Comparison of ENCODE assay signal across 19 cellular contexts in genomic region chr14:35042632-35043031, GRCh38.
"Had no signal": no experiment of that assay in that cellular context is flagged by ENCODE, and none has a peak within 500 bp of the region (broad histone marks: within the 10 kb centered on the region; RNA-seq: fewer than 3 reads in every experiment).

No MANE protein-coding gene starts in this region.

- FAIRE-seq: astrocyte, bronchial epithelial cell, endothelial cell of umbilical vein, pancreas had no signal

- DNase-seq: activated CD4-positive, alpha-beta T cell treated with anti-CD3 and anti-CD28 coated beads, Interleukin-2, amount 10 ng/mL, durations not matched to agents 24 days and 14 days; activated CD8-positive, alpha-beta T cell treated with anti-CD3 and anti-CD28 coated beads for 36 hours; activated naive CD4-positive, alpha-beta T cell treated with anti-CD3 and anti-CD28 coated beads for 36 hours; activated T-cell treated with anti-CD3 and anti-CD28 coated beads, Interleukin-2, amount 50 U/mL, for 4 hours; adrenal gland; effector CD8-positive, alpha-beta T cell; esophagus squamous epithelium; heart right ventricle; left ventricle myocardium superior; mesenchymal stem cell; pancreas; sigmoid colon; spleen; stimulated activated naive B cell treated with anti-CD40 and anti-IgM and Interleukin-4, amounts not matched to agents 10 μg/mL and 1 μg/mL and 100 μg/mL, for 72 hours; T-helper 1 cell; thyroid gland had no signal

- H3K36me3 ChIP-seq: adrenal gland, esophagus squamous epithelium, heart right ventricle, pancreas, sigmoid colon, spleen, thyroid gland had no signal

- H3K27me3 Mint-ChIP-seq: activated CD4-positive, alpha-beta T cell treated with anti-CD3 and anti-CD28 coated beads, Interleukin-2, amount 10 ng/mL, durations not matched to agents 24 days and 14 days; activated CD8-positive, alpha-beta T cell treated with anti-CD3 and anti-CD28 coated beads for 36 hours; stimulated activated naive B cell treated with anti-CD40 and anti-IgM and Interleukin-4, amounts not matched to agents 10 μg/mL and 1 μg/mL and 100 μg/mL, for 72 hours had no signal

- H3K27ac Mint-ChIP-seq: activated CD4-positive, alpha-beta T cell treated with anti-CD3 and anti-CD28 coated beads, Interleukin-2, amount 10 ng/mL, durations not matched to agents 24 days and 14 days; activated CD8-positive, alpha-beta T cell treated with anti-CD3 and anti-CD28 coated beads for 36 hours; activated naive CD4-positive, alpha-beta T cell treated with anti-CD3 and anti-CD28 coated beads for 36 hours; stimulated activated naive B cell treated with anti-CD40 and anti-IgM and Interleukin-4, amounts not matched to agents 10 μg/mL and 1 μg/mL and 100 μg/mL, for 72 hours had no signal

- H3K4me3 Mint-ChIP-seq: activated CD4-positive, alpha-beta T cell treated with anti-CD3 and anti-CD28 coated beads, Interleukin-2, amount 10 ng/mL, durations not matched to agents 24 days and 14 days; activated CD8-positive, alpha-beta T cell treated with anti-CD3 and anti-CD28 coated beads for 36 hours; activated naive CD4-positive, alpha-beta T cell treated with anti-CD3 and anti-CD28 coated beads for 36 hours; activated T-cell treated with anti-CD3 and anti-CD28 coated beads, Interleukin-2, amount 50 U/mL, for 4 hours; stimulated activated naive B cell treated with anti-CD40 and anti-IgM and Interleukin-4, amounts not matched to agents 10 μg/mL and 1 μg/mL and 100 μg/mL, for 72 hours had no signal

- H3K27ac ChIP-seq: adrenal gland, esophagus squamous epithelium, pancreas, sigmoid colon, thyroid gland had no signal

- ATAC-seq: activated CD8-positive, alpha-beta T cell treated with anti-CD3 and anti-CD28 coated beads for 36 hours; activated T-cell treated with anti-CD3 and anti-CD28 coated beads, Interleukin-2, amount 50 U/mL, for 4 hours; heart right ventricle; left ventricle myocardium superior; pancreas; stimulated activated naive B cell treated with anti-CD40 and anti-IgM and Interleukin-4, amounts not matched to agents 10 μg/mL and 1 μg/mL and 100 μg/mL, for 72 hours had no signal

- H3K9me3 Mint-ChIP-seq: activated CD4-positive, alpha-beta T cell treated with anti-CD3 and anti-CD28 coated beads, Interleukin-2, amount 10 ng/mL, durations not matched to agents 24 days and 14 days; activated CD8-positive, alpha-beta T cell treated with anti-CD3 and anti-CD28 coated beads for 36 hours; activated naive CD4-positive, alpha-beta T cell treated with anti-CD3 and anti-CD28 coated beads for 36 hours; activated T-cell treated with anti-CD3 and anti-CD28 coated beads, Interleukin-2, amount 50 U/mL, for 4 hours; stimulated activated naive B cell treated with anti-CD40 and anti-IgM and Interleukin-4, amounts not matched to agents 10 μg/mL and 1 μg/mL and 100 μg/mL, for 72 hours had no signal

- H3K4me3 ChIP-seq: adrenal gland, esophagus squamous epithelium, heart right ventricle, pancreas, sigmoid colon, spleen, thyroid gland had no signal

- H3K9me3 ChIP-seq: adrenal gland, esophagus squamous epithelium, heart right ventricle, pancreas, sigmoid colon, spleen, thyroid gland had no signal

- H3K27me3 ChIP-seq: adrenal gland, esophagus squamous epithelium, heart right ventricle, pancreas, sigmoid colon, spleen, thyroid gland had no signal
